ENCODE assay signal across 36 cellular contexts in the genomic region with DNA sequence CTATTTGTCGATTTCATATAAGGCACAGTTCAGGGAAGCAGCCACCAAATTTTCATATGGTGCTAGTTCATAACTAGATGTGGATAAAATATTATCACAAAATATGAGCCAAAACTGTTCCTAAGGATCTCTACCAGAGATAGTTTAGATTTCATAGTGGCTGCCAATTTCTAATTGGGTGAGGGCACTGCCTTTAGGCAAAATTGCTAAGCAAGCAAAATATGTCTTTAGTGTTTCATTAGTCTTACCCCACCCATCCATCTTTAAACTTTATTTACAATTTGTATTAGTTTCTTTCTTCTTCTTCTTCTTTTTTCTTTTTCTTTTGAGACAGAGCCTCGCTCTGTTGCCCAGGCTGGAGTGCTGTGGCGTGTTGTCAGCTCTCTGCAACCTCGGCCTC.
"Had no signal": no experiment of that assay in that cellular context is flagged by ENCODE, and none has a peak within 500 bp of the region (broad histone marks: within the 10 kb centered on the region; RNA-seq: fewer than 3 reads in every experiment).

No MANE protein-coding gene starts in this region.

- H3K4me1 Mint-ChIP-seq: activated B cell treated with CpG ODN at 0.5 μM for 24 hours; activated CD4-positive, alpha-beta T cell treated with anti-CD3 and anti-CD28 coated beads, Interleukin-2, amount 10 ng/mL, durations not matched to agents 24 days and 14 days; activated naive CD8-positive, alpha-beta T cell treated with anti-CD3 and anti-CD28 coated beads for 36 hours; activated T-helper 17 cell treated with anti-CD3 and anti-CD28 coated beads, Interleukin-2, amount 50 U/mL, for 72 hours had no signal

- H3K36me3 ChIP-seq: adrenal gland, brain microvascular endothelial cell, breast epithelium had no signal

- DNase-seq: activated B cell treated with CpG ODN at 0.5 μM for 24 hours; activated CD4-positive, alpha-beta memory T cell treated with anti-CD3 and anti-CD28 coated beads for 36 hours; activated CD4-positive, alpha-beta T cell treated with anti-CD3 and anti-CD28 coated beads for 4 hours; activated CD4-positive, alpha-beta T cell treated with anti-CD3 and anti-CD28 coated beads, Interleukin-2, amount 10 ng/mL, durations not matched to agents 24 days and 14 days; activated CD4-positive, alpha-beta T cell treated with anti-CD3 and anti-CD28 coated beads, Interleukin-2, amount 50 U/mL, for 1 hour; activated CD4-positive, alpha-beta T cell treated with anti-CD3 and anti-CD28 coated beads, Interleukin-2, amount 50 U/mL, for 4 hours; activated CD4-positive, CD25-positive, alpha-beta regulatory T cell treated with anti-CD3 and anti-CD28 coated beads, Interleukin-2, amount 50 U/mL, for 72 hours; activated CD8-positive, alpha-beta memory T cell treated with anti-CD3 and anti-CD28 coated beads, Interleukin-2, amount 50 U/mL, for 4 hours; activated CD8-positive, alpha-beta T cell treated with anti-CD3 and anti-CD28 coated beads for 36 hours; activated effector memory CD4-positive, alpha-beta T cell treated with anti-CD3 and anti-CD28 coated beads, Interleukin-2, amount 50 U/mL, for 16 hours; activated gamma-delta T cell treated with Interleukin-2 at 50 U/mL for 16 hours; activated naive CD4-positive, alpha-beta T cell; activated naive CD4-positive, alpha-beta T cell treated with anti-CD3 and anti-CD28 coated beads for 36 hours; activated naive CD4-positive, alpha-beta T cell treated with anti-CD3 and anti-CD28 coated beads, Interleukin-2, amount 50 U/mL, for 16 hours; activated naive CD8-positive, alpha-beta T cell treated with anti-CD3 and anti-CD28 coated beads for 36 hours; activated T-cell treated with anti-CD3 and anti-CD28 coated beads for 4 hours; activated T-cell treated with anti-CD3 and anti-CD28 coated beads, Interleukin-2, amount 50 U/mL, for 1 hour; activated T-cell treated with anti-CD3 and anti-CD28 coated beads, Interleukin-2, amount 50 U/mL, for 4 hours; activated T-cell treated with anti-CD3 and anti-CD28 coated beads, Interleukin-2, amount 50 U/mL, for 72 hours; adrenal gland; amniotic stem cell; aorta; body of pancreas; brain microvascular endothelial cell; central memory CD4-positive, alpha-beta T cell; T-helper 2 cell; T-helper 9 cell had no signal

- H3K4me3 Mint-ChIP-seq: activated B cell treated with CpG ODN at 0.5 μM for 24 hours; activated CD4-positive, alpha-beta memory T cell treated with anti-CD3 and anti-CD28 coated beads for 36 hours; activated CD4-positive, alpha-beta T cell treated with anti-CD3 and anti-CD28 coated beads, Interleukin-2, amount 10 ng/mL, durations not matched to agents 24 days and 14 days; activated CD8-positive, alpha-beta T cell treated with anti-CD3 and anti-CD28 coated beads for 36 hours; activated naive CD4-positive, alpha-beta T cell treated with anti-CD3 and anti-CD28 coated beads for 36 hours; activated naive CD8-positive, alpha-beta T cell treated with anti-CD3 and anti-CD28 coated beads for 36 hours; activated T-cell treated with anti-CD3 and anti-CD28 coated beads, Interleukin-2, amount 50 U/mL, for 4 hours; activated T-cell treated with anti-CD3 and anti-CD28 coated beads, Interleukin-2, amount 50 U/mL, for 72 hours; activated T-helper 1 cell treated with anti-CD3 and anti-CD28 coated beads, Interleukin-12 subunit alpha, Interleukin-12 subunit beta, Interleukin-2, Interleukin-4 antibody, amounts not matched to agents 30 ng/mL and 10 ng/mL and 1 ng/mL, durations not matched to agents 14 hours and 24 hours and 36 hours; activated T-helper 17 cell treated with anti-CD3 and anti-CD28 coated beads, Interleukin-2, amount 50 U/mL, for 72 hours; T-helper 1 cell treated with Interleukin-12 subunit alpha and Interleukin-12 subunit beta and Interleukin-4 antibody, amounts not matched to agents 30 μg/mL and 1 μg/mL, for 36 hours; T-helper 2 cell treated with Interferon-gamma antibody and Interleukin-4, amounts not matched to agents 5 μg/mL and 100 μg/mL, for 36 hours had no signal

- FAIRE-seq: astrocyte, TTC549 had no signal

- ATAC-seq: activated CD8-positive, alpha-beta T cell treated with anti-CD3 and anti-CD28 coated beads for 36 hours; activated naive CD4-positive, alpha-beta T cell treated with anti-CD3 and anti-CD28 coated beads, Interleukin-2, amount 50 U/mL, for 72 hours; activated T-cell treated with anti-CD3 and anti-CD28 coated beads, Interleukin-2, amount 50 U/mL, for 4 hours; activated T-cell treated with anti-CD3 and anti-CD28 coated beads, Interleukin-2, amount 50 U/mL, for 72 hours; activated T-helper 17 cell treated with anti-CD3 and anti-CD28 coated beads, Interleukin-2, amount 50 U/mL, for 72 hours; body of pancreas had no signal

- H3K4me3 ChIP-seq: adrenal gland, body of pancreas, breast epithelium had no signal

- H3K36me3 Mint-ChIP-seq: activated CD4-positive, alpha-beta memory T cell treated with anti-CD3 and anti-CD28 coated beads for 36 hours; activated naive CD4-positive, alpha-beta T cell treated with anti-CD3 and anti-CD28 coated beads, Interleukin-2, amount 50 U/mL, for 72 hours; activated naive CD8-positive, alpha-beta T cell treated with anti-CD3 and anti-CD28 coated beads for 36 hours had no signal

- H3K4me1 ChIP-seq: adrenal gland, body of pancreas, breast epithelium had no signal

- H3K27me3 Mint-ChIP-seq: activated B cell treated with CpG ODN at 0.5 μM for 24 hours; activated CD4-positive, alpha-beta memory T cell treated with anti-CD3 and anti-CD28 coated beads for 36 hours had no signal

- H3K27ac Mint-ChIP-seq: activated B cell treated with CpG ODN at 0.5 μM for 24 hours; activated CD4-positive, alpha-beta memory T cell treated with anti-CD3 and anti-CD28 coated beads for 36 hours; activated CD4-positive, alpha-beta T cell treated with anti-CD3 and anti-CD28 coated beads, Interleukin-2, amount 10 ng/mL, durations not matched to agents 24 days and 14 days; activated CD8-positive, alpha-beta T cell treated with anti-CD3 and anti-CD28 coated beads for 36 hours; activated naive CD4-positive, alpha-beta T cell treated with anti-CD3 and anti-CD28 coated beads for 36 hours; activated naive CD4-positive, alpha-beta T cell treated with anti-CD3 and anti-CD28 coated beads, Interleukin-2, amount 50 U/mL, for 72 hours; activated naive CD8-positive, alpha-beta T cell treated with anti-CD3 and anti-CD28 coated beads for 36 hours; activated T-cell treated with anti-CD3 and anti-CD28 coated beads, Interleukin-2, amount 50 U/mL, for 72 hours; activated T-helper 1 cell treated with anti-CD3 and anti-CD28 coated beads, Interleukin-12 subunit alpha, Interleukin-12 subunit beta, Interleukin-2, Interleukin-4 antibody, amounts not matched to agents 30 ng/mL and 10 ng/mL and 1 ng/mL, durations not matched to agents 14 hours and 24 hours and 36 hours; activated T-helper 17 cell treated with anti-CD3 and anti-CD28 coated beads, Interleukin-2, amount 50 U/mL, for 72 hours; T-helper 1 cell treated with Interleukin-12 subunit alpha and Interleukin-12 subunit beta and Interleukin-4 antibody, amounts not matched to agents 30 μg/mL and 1 μg/mL, for 36 hours; T-helper 2 cell treated with Interferon-gamma antibody and Interleukin-4, amounts not matched to agents 5 μg/mL and 100 μg/mL, for 36 hours had no signal

- H3K9me3 Mint-ChIP-seq: activated B cell treated with CpG ODN at 0.5 μM for 24 hours; activated CD4-positive, alpha-beta memory T cell treated with anti-CD3 and anti-CD28 coated beads for 36 hours; activated CD4-positive, alpha-beta T cell treated with anti-CD3 and anti-CD28 coated beads, Interleukin-2, amount 10 ng/mL, durations not matched to agents 24 days and 14 days; activated CD8-positive, alpha-beta T cell treated with anti-CD3 and anti-CD28 coated beads for 36 hours; activated naive CD4-positive, alpha-beta T cell treated with anti-CD3 and anti-CD28 coated beads for 36 hours; activated naive CD4-positive, alpha-beta T cell treated with anti-CD3 and anti-CD28 coated beads, Interleukin-2, amount 50 U/mL, for 72 hours; activated naive CD8-positive, alpha-beta T cell treated with anti-CD3 and anti-CD28 coated beads for 36 hours; activated T-cell treated with anti-CD3 and anti-CD28 coated beads, Interleukin-2, amount 50 U/mL, for 4 hours; activated T-cell treated with anti-CD3 and anti-CD28 coated beads, Interleukin-2, amount 50 U/mL, for 72 hours; activated T-helper 1 cell treated with anti-CD3 and anti-CD28 coated beads, Interleukin-12 subunit alpha, Interleukin-12 subunit beta, Interleukin-2, Interleukin-4 antibody, amounts not matched to agents 30 ng/mL and 10 ng/mL and 1 ng/mL, durations not matched to agents 14 hours and 24 hours and 36 hours; activated T-helper 17 cell treated with anti-CD3 and anti-CD28 coated beads, Interleukin-2, amount 50 U/mL, for 72 hours; T-helper 1 cell treated with Interleukin-12 subunit alpha and Interleukin-12 subunit beta and Interleukin-4 antibody, amounts not matched to agents 30 μg/mL and 1 μg/mL, for 36 hours; T-helper 2 cell treated with Interferon-gamma antibody and Interleukin-4, amounts not matched to agents 5 μg/mL and 100 μg/mL, for 36 hours had no signal

- H3K9me3 ChIP-seq: adrenal gland, body of pancreas, breast epithelium had no signal

- H3K27me3 ChIP-seq: adrenal gland, body of pancreas, brain microvascular endothelial cell, breast epithelium had no signal

- H3K27ac ChIP-seq: adrenal gland, body of pancreas, brain microvascular endothelial cell, breast epithelium, VCaP had no signal
